Comparison of ENCODE assay signal across 12 cellular contexts in genomic region chr2:200352631-200353030, GRCh38. TPM values are rescaled to one million over a fixed set of nuclear protein-coding genes. Genes with fewer than 3 reads are reported as not detected.
A peak's percentile ranks its signal among the peaks of the same experiment; 100 is the strongest.
DNase-seq lines count a peak whose midpoint lies in the region; ATAC-seq and TF ChIP-seq lines count a peak whose summit lies in the region.
"Had no signal": no experiment of that assay in that cellular context is flagged by ENCODE, and none has a peak within 500 bp of the region (broad histone marks: within the 10 kb centered on the region; RNA-seq: fewer than 3 reads in every experiment).

No MANE protein-coding gene starts in this region.

- peaks cover 43% of the 10 kb centered on the region for H3F3A ChIP-seq in GM23248 (ENCODE audit: insufficient read depth)

- no peak overlapping the region for H3K4me2 ChIP-seq in GM23248 (ENCODE audit: unreplicated experiment)

- no peaks in the 10 kb centered on the region for H4K20me1 ChIP-seq in GM23248 (ENCODE audit: insufficient read depth)

- H3K4me1 ChIP-seq in GM23248 (ENCODE audit: insufficient read depth): peaks cover 49% of the 10 kb centered on the region
- peaks cover 36 to 46% of the 10 kb centered on the region in 2 donors for H3K4me1 ChIP-seq in gastrocnemius medialis

- ATAC-seq in gastrocnemius medialis: no peak
- ATAC-seq in HG02973 (IDR thresholded peaks at IDR 0.05; ENCODE audit: unreplicated experiment): no peak
- no peak for ATAC-seq in GM21576 (IDR thresholded peaks at IDR 0.05; ENCODE audit: unreplicated experiment)

- H3K27ac ChIP-seq in GM23248: no peak overlapping the region
- H3K27ac ChIP-seq in angular gyrus (ENCODE audit: low read depth, low read length): peak overlapping the region; percentile 50
- peak overlapping the region in 3 of 4 donors; percentile 4 to 17 (median 6) for H3K27ac ChIP-seq in gastrocnemius medialis

- H3K4me3 ChIP-seq in GM23248 (no peak overlapping the region), gastrocnemius medialis (no peak overlapping the region)

- H3K79me2 ChIP-seq in GM23248 (ENCODE audit: insufficient read depth): peaks cover 92% of the 10 kb centered on the region

- 96 to 100% methylated on average over 1 of the region's 1 CpG for WGBS in GM23248 (ENCODE audit: low coverage in 1 of 2, low lambda C conversion rate in 2 of 2, missing lambda C conversion rate in 2 of 2), 2 experiments

- H2AFZ ChIP-seq in GM23248: no peak overlapping the region

- no peaks in the 10 kb centered on the region for H3K27me3 ChIP-seq in GM23248 (replicated peaks; ENCODE audit: insufficient read depth)
- no peaks in the 10 kb centered on the region for H3K27me3 ChIP-seq in gastrocnemius medialis

- H3K9me2 ChIP-seq in GM23248 (ENCODE audit: insufficient read depth): no peaks in the 10 kb centered on the region

- in situ Hi-C loops in GM23248 (cut with MboI) (no loop called here), gastrocnemius medialis (cut with MboI; ENCODE audit: low sequenced_read_pairs in 4 of 4) (no loop called here), GM13977 (cut with MboI; ENCODE audit: low pct_unique_long_range_greater_than_20kb, low sequenced_read_pairs, unreplicated experiment) (no loop called here)

- H3K36me3 ChIP-seq in GM23248 (ENCODE audit: low read depth) (no peaks in the 10 kb centered on the region), gastrocnemius medialis (no peaks in the 10 kb centered on the region)

- no peaks in the 10 kb centered on the region for H3K9me3 ChIP-seq in GM23248 (ENCODE audit: low read depth)
- H3K9me3 ChIP-seq in gastrocnemius medialis: no peaks in the 10 kb centered on the region

- TF ChIP-seq CTCF in gastrocnemius medialis (IDR thresholded peaks at IDR 0.05 in 4 of 5, conservative IDR thresholded peaks at IDR 0.05 in 1 of 5): no peak
- no peak for TF ChIP-seq CTCF in GM13977 (IDR thresholded peaks at IDR 0.05; ENCODE audit: extremely low read depth, insufficient read depth, missing control alignments)

- intact Hi-C loops in gastrocnemius medialis (cut with DNase I; ENCODE audit: low total_unique reads): no loop called here

- DNase-seq in GM23248: peak; percentile 35
- peak; percentile 86 for DNase-seq in islet precursor cell
- no peak for DNase-seq in gastrocnemius medialis
- DNase-seq in GM13977 (ENCODE audit: low spot score): no peak
- no peak for DNase-seq in erythroblast (lab: John Stamatoyannopoulos, UW)
- DNase-seq: CD4-positive, alpha-beta T cell; central memory CD4-positive, alpha-beta T cell; hippocampal formation; NCI-H1930 had no signal

- TF ChIP-seq POLR2A in gastrocnemius medialis (IDR thresholded peaks at IDR 0.05) (no peak), erythroblast (IDR thresholded peaks at IDR 0.05; ENCODE audit: low read length) (no peak)

- no peak overlapping the region for H3K9ac ChIP-seq in GM23248

RNA-seq across cellular contexts. Expression of gene SPATS2L, which starts 46.1 kb away (rescaled TPM):
- 103 and 128 TPM in 2 replicates for total RNA-seq in GM23248 (2014; rRNA removed; shearing (Covaris generic))
- 78.3 and 116 TPM in 2 replicates for polyA plus RNA-seq in GM23248 (2016; fragmentation: Nextera tagmentation; extraction: Ambion mirVana)
- 10 to 100 TPM; 34.0 to 74.2 (median 52.3) TPM for total RNA-seq in gastrocnemius medialis

Comparison
In these comparisons a context has a peak if more than half of its experiments do, and no peak if none do; other contexts are left out.
1. DNase-seq: peak in GM23248 (single experiment) and islet precursor cell (single experiment); none in gastrocnemius medialis (0 of 2), GM13977 (single experiment) and erythroblast (0 of 2).